20 cellular contexts compared by ENCODE assay signal in the genomic region with DNA sequence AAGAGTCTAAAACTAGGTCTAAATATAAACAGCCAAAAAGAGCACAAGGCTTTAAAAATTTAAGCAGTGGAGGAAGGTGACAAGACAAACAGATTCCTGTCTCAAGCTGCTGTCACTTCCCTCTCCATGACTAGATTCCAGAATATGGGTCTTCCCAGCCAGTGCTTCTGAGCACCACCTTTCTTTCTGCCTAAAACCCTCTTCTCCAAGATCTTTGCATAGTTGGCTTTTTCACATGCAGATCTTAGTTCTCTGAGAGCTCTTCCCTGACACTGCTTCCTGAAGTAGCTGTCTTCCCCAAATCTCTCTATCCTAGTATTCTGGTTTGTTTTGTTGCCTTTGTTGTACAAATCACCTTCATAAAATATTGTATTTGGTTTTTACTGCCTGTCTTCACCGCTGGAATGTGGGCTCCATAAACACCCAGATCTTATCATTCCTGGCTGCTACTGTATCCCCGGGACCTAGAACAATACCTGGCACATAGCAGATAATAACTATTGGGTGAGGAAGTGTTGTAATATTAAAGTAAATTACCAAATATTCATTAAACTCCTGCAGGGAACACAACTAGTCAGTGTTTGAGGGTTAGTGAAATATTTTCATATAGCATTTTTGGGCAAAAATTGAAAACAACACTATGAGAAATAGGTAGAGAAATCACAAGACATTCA.
DNase-seq lines count a peak whose midpoint lies in the region; ATAC-seq, FAIRE-seq and TF ChIP-seq lines count a peak whose summit lies in the region.
"Had no signal": no experiment of that assay in that cellular context is flagged by ENCODE, and none has a peak within 500 bp of the region (broad histone marks: within the 10 kb centered on the region; RNA-seq: fewer than 3 reads in every experiment).

No MANE protein-coding gene starts in this region.

- FAIRE-seq in endothelial cell of umbilical vein (lab: Jason Lieb, UNC) = no peak
- FAIRE-seq: GM12892 had no signal

- H3K9me3 Mint-ChIP-seq in endodermal cell (no peaks in the 10 kb centered on the region), T-cell (peaks cover 4 to 5% (median 4%) of the 10 kb centered on the region in 3 donors)

- in situ Hi-C loops in GM23248 (cut with MboI) (no loop called here), gastrocnemius medialis (cut with MboI; ENCODE audit: low sequenced_read_pairs in 4 of 4) (no loop called here)

- no peak overlapping the region for H3K9ac ChIP-seq in GM23248
- H3K9ac ChIP-seq in endothelial cell of umbilical vein (replicated peaks; ENCODE audit: extremely low read depth, insufficient read depth, low read length) = no peak overlapping the region
- H3K9ac ChIP-seq in endodermal cell (ENCODE audit: extremely low read depth, low read length, poor library complexity, severe bottlenecking) = no peak overlapping the region
- H3K9ac ChIP-seq: KMS-11 had no signal

- WGBS in GM23248 (ENCODE audit: low coverage in 1 of 2, low lambda C conversion rate in 2 of 2, missing lambda C conversion rate in 2 of 2), 2 experiments = 18 to 27% methylated on average over 2 of the region's 2 CpGs
- WGBS in endodermal cell (ENCODE audit: insufficient coverage in 1 of 2, insufficient read length in 1 of 2), 2 experiments = 29% methylated on average over 1 of the region's 2 CpGs; no CpG with 5 or more reads in 1 of the 2 experiments

- H3K4me2 ChIP-seq in GM23248 (ENCODE audit: unreplicated experiment) = peak overlapping the region; percentile 61
- H3K4me2 ChIP-seq in endothelial cell of umbilical vein (ENCODE audit: insufficient read depth, low read length) = no peak overlapping the region
- H3K4me2 ChIP-seq: KMS-11 had no signal

- CTCF ChIA-PET in endothelial cell of umbilical vein (lab: Charles Lee) = no interaction called here
- CTCF ChIA-PET in T-cell (lab: Charles Lee) = no interaction called here

- H3K9me3 ChIP-seq in GM23248 (ENCODE audit: low read depth) (no peaks in the 10 kb centered on the region), endothelial cell of umbilical vein (replicated peaks; ENCODE audit: control insufficient read depth, insufficient read depth, low read length) (no peaks in the 10 kb centered on the region), gastrocnemius medialis (no peaks in the 10 kb centered on the region), endodermal cell (ENCODE audit: control insufficient read depth, low read length) (no peaks in the 10 kb centered on the region)
- H3K9me3 ChIP-seq: SJCRH30 had no signal

- H4K20me1 ChIP-seq in GM23248 (ENCODE audit: insufficient read depth) = no peaks in the 10 kb centered on the region
- H4K20me1 ChIP-seq in endothelial cell of umbilical vein (replicated peaks; ENCODE audit: control insufficient read depth, extremely low read depth, insufficient read depth, low read length) = no peaks in the 10 kb centered on the region

- H3K4me3 ChIP-seq in GM23248 (no peak overlapping the region), endothelial cell of umbilical vein (replicated peaks in 1 of 3; ENCODE audit: insufficient read depth in 1 of 3, low read depth in 1 of 3, low read length in 3 of 3) (no peak overlapping the region), gastrocnemius medialis (no peak overlapping the region), endodermal cell (ENCODE audit: low read length) (no peak overlapping the region)
- H3K4me3 ChIP-seq: SJCRH30 had no signal

- no peaks in the 10 kb centered on the region for H3F3A ChIP-seq in GM23248 (ENCODE audit: insufficient read depth)

- no peaks in the 10 kb centered on the region for H3K27me3 Mint-ChIP-seq in endodermal cell (ENCODE audit: insufficient read depth)
- no peaks in the 10 kb centered on the region for H3K27me3 Mint-ChIP-seq in T-cell

- H3K9me1 ChIP-seq in endothelial cell of umbilical vein (replicated peaks; ENCODE audit: control insufficient read depth, extremely low read depth, insufficient read depth, low read length) = no peaks in the 10 kb centered on the region

- H3K4me1 ChIP-seq in GM23248 (ENCODE audit: insufficient read depth) (peaks cover 15% of the 10 kb centered on the region; the same call in 1 of the 2 replicates), endothelial cell of umbilical vein (ENCODE audit: control insufficient read depth, extremely low read depth, insufficient read depth, low read length) (no peaks in the 10 kb centered on the region), gastrocnemius medialis (peaks cover 22 to 28% of the 10 kb centered on the region in 2 donors), endodermal cell (ENCODE audit: control insufficient read depth, insufficient read depth, low read length) (no peaks in the 10 kb centered on the region)
- H3K4me1 ChIP-seq: SJCRH30 had no signal

- dilution Hi-C loops in endothelial cell of umbilical vein (cut with MboI; ENCODE audit: extremely low pct_ligation_motif_present, low sequenced_read_pairs) = no loop called here

- no TSS peak for BruUV-seq in endothelial cell of umbilical vein (replicated peaks; lab: Mats Ljungman, UMichigan)

- intact Hi-C loops in endothelial cell of umbilical vein (cut with micrococcal nuclease) = no loop called here
- intact Hi-C loops in gastrocnemius medialis (cut with DNase I; ENCODE audit: low total_unique reads) = no loop called here

- no peaks in the 10 kb centered on the region for H3K27me3 ChIP-seq in GM23248 (replicated peaks; ENCODE audit: insufficient read depth)
- H3K27me3 ChIP-seq in endothelial cell of umbilical vein (ENCODE audit: control insufficient read depth in 2 of 2, insufficient read depth in 2 of 2, low read length in 2 of 2) = no peaks in the 10 kb centered on the region
- H3K27me3 ChIP-seq in gastrocnemius medialis = no peaks in the 10 kb centered on the region
- H3K27me3 ChIP-seq in endodermal cell (ENCODE audit: control insufficient read depth, insufficient read depth, low read length, poor library complexity, severe bottlenecking) = no peaks in the 10 kb centered on the region

- H3K27ac ChIP-seq in GM23248 = no peak overlapping the region
- H3K27ac ChIP-seq in endothelial cell of umbilical vein (ENCODE audit: insufficient read depth, low read depth, low read length) = no peak overlapping the region
- H3K27ac ChIP-seq in gastrocnemius medialis = peak overlapping the region in 3 of 4 donors; percentile 17 to 35 (median 28)
- no peak overlapping the region for H3K27ac ChIP-seq in endodermal cell (ENCODE audit: low read depth, low read length)
- H3K27ac ChIP-seq: KMS-11, SJCRH30 had no signal

- DNase-seq in GM23248 (no peak), LoVo (ENCODE audit: low spot score) (peak; percentile 11), endothelial cell of umbilical vein (ENCODE audit: low read depth, low spot score) (peak; percentile 10), gastrocnemius medialis (no peak), NCI-H1417 (lab: John Stamatoyannopoulos, UW) (no peak), endodermal cell (no peak), T-cell (no peak)
- DNase-seq: AML-193, Calu3, DMS79, GDM1, MM.1S, NCI-H1105, NCI-H187 treated with DMSO at 0.1 percent for 48 hours, NCI-H2171, NCI-H524, SJCRH30 had no signal

- H3K36me3 ChIP-seq in GM23248 (ENCODE audit: low read depth) (no peaks in the 10 kb centered on the region), endothelial cell of umbilical vein (ENCODE audit: control insufficient read depth in 2 of 2, extremely low read depth in 1 of 2, insufficient read depth in 2 of 2, low read length in 2 of 2) (no peaks in the 10 kb centered on the region), gastrocnemius medialis (no peaks in the 10 kb centered on the region), endodermal cell (ENCODE audit: control insufficient read depth, insufficient read depth, low read length) (no peaks in the 10 kb centered on the region)
- H3K36me3 ChIP-seq: SJCRH30 had no signal

- H3K27ac Mint-ChIP-seq in endodermal cell (no peak overlapping the region), T-cell (no peak overlapping the region)

- H3K4me1 Mint-ChIP-seq in endodermal cell = peaks cover 13% of the 10 kb centered on the region
- H3K4me1 Mint-ChIP-seq in T-cell = no peaks in the 10 kb centered on the region

- TF ChIP-seq CTCF in endothelial cell of umbilical vein (IDR thresholded peaks at IDR 0.05; ENCODE audit: extremely low read depth in 1 of 2, insufficient read depth in 1 of 2, low read depth in 1 of 2, low read length in 2 of 2) = no peak
- no peak for TF ChIP-seq CTCF in gastrocnemius medialis (IDR thresholded peaks at IDR 0.05 in 4 of 5, conservative IDR thresholded peaks at IDR 0.05 in 1 of 5)
- no peak for TF ChIP-seq CTCF in endodermal cell (conservative IDR thresholded peaks at IDR 0.05)

- POLR2A ChIA-PET in endothelial cell of umbilical vein (lab: Charles Lee) = no interaction called here
- POLR2A ChIA-PET in T-cell (lab: Charles Lee) = no interaction called here

- H3K79me2 ChIP-seq in GM23248 (ENCODE audit: insufficient read depth) = no peaks in the 10 kb centered on the region
- H3K79me2 ChIP-seq in endothelial cell of umbilical vein (ENCODE audit: control insufficient read depth, insufficient read depth, low read length) = no peaks in the 10 kb centered on the region

- H3K4me3 Mint-ChIP-seq in endodermal cell = no peak overlapping the region
- H3K4me3 Mint-ChIP-seq in T-cell = no peak overlapping the region

- no peaks in the 10 kb centered on the region for H3K9me2 ChIP-seq in GM23248 (ENCODE audit: insufficient read depth)

- TF ChIP-seq POLR2A in endothelial cell of umbilical vein (IDR thresholded peaks at IDR 0.05; ENCODE audit: low read depth, low read length) = no peak
- TF ChIP-seq POLR2A in gastrocnemius medialis (IDR thresholded peaks at IDR 0.05) = no peak

- no peaks in the 10 kb centered on the region for H3K36me3 Mint-ChIP-seq in endodermal cell (ENCODE audit: low read depth)
- H3K36me3 Mint-ChIP-seq in T-cell = no peaks in the 10 kb centered on the region

- H2AFZ ChIP-seq in GM23248 = no peak overlapping the region
- H2AFZ ChIP-seq in endothelial cell of umbilical vein (ENCODE audit: low read depth, low read length) = no peak overlapping the region

- ATAC-seq in gastrocnemius medialis (no peak), T-cell (replicated peaks in 1 of 4) (no peak)
- ATAC-seq: HCT116 had no signal

TF ChIP-seq in endothelial cell of umbilical vein, 7 proteins besides CTCF, POLR2A, EP300 and RAD21:
- TF ChIP-seq MYC (IDR thresholded peaks at IDR 0.05; ENCODE audit: low read depth, low read length) = no peak
- peak; percentile 17 for TF ChIP-seq GATA2 (IDR thresholded peaks at IDR 0.05; ENCODE audit: insufficient read depth, insufficient read length, low read depth, low read length)

Comparison
In these comparisons a context has a peak if more than half of its experiments do, and no peak if none do; other contexts are left out.
1. DNase-seq: peak in LoVo (single experiment) and endothelial cell of umbilical vein (single experiment); none in GM23248 (single experiment), gastrocnemius medialis (0 of 2), NCI-H1417 (0 of 3), endodermal cell (single experiment) and T-cell (0 of 34).
2. H3K27ac ChIP-seq: peak in gastrocnemius medialis (3 of 4); none in GM23248 (single experiment), endothelial cell of umbilical vein (single experiment) and endodermal cell (single experiment).